ENCODE assay signal across 9 cellular contexts in the genomic region with DNA sequence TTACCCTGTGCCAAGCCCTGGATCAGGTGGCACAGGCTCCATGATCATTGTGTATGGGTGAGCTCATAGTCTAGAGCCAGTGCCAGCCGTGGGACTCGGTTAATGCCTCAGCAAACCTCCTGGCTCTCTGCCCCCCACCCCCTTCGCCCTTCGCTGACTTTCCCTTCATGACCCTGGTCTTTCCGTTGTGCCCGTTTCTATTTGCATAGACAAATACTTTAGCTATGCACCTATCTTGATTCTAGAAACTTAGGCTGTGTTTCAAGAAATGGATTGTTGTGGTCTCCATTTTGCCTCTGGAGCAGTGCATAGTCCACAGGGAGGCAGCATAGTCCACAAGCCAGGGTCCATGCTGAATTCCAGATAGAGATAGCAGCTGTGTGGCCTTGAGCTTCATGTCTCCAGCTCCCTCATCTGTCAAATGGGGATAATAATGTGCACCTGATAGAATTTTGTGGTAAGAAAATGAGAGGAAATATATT. TPM values are rescaled to one million over a fixed set of nuclear protein-coding genes. Genes with fewer than 3 reads are reported as not detected.
DNase-seq lines count a peak whose midpoint lies in the region; FAIRE-seq and TF ChIP-seq lines count a peak whose summit lies in the region.
"Had no signal": no experiment of that assay in that cellular context is flagged by ENCODE, and none has a peak within 500 bp of the region (broad histone marks: within the 10 kb centered on the region; RNA-seq: fewer than 3 reads in every experiment).

No MANE protein-coding gene starts in this region.

- TF ChIP-seq CTCF in CD14-positive monocyte (IDR thresholded peaks at IDR 0.05): peak; percentile 10
- TF ChIP-seq CTCF in HEK293 (tag by site-specific recombination; IDR thresholded peaks at IDR 0.05): 0 out of 2 replicates have a peak, but pooled peaks have one; percentile 36
- peak; percentile 17; the same call in 1 of the 2 replicates for TF ChIP-seq CTCF in RWPE1 (conservative IDR thresholded peaks at IDR 0.05; ENCODE audit: low read depth)
- peak; percentile 52 for TF ChIP-seq CTCF in fibroblast of villous mesenchyme (IDR thresholded peaks at IDR 0.05; ENCODE audit: insufficient read depth, low read depth, low read length)
- TF ChIP-seq CTCF in sigmoid colon (IDR thresholded peaks at IDR 0.05): peak in 2 of 4 experiments; percentile 22 to 23
- TF ChIP-seq CTCF in lower leg skin (IDR thresholded peaks at IDR 0.05): no peak

- H3K9me3 ChIP-seq in HEK293 (ENCODE audit: control insufficient read depth, insufficient read depth, low read depth, low read length) (no peaks in the 10 kb centered on the region), sigmoid colon (no peaks in the 10 kb centered on the region)

- no peak for FAIRE-seq in RCC 7860 (lab: Jason Lieb, UNC)
- FAIRE-seq: endometrium had no signal

- TF ChIP-seq POLR2A in sigmoid colon (IDR thresholded peaks at IDR 0.05) (no peak), lower leg skin (IDR thresholded peaks at IDR 0.05) (no peak)

- H3K27me3 Mint-ChIP-seq in CD14-positive monocyte (ENCODE audit: low read depth in 3 of 3): no peaks in the 10 kb centered on the region

- H3K9me3 Mint-ChIP-seq in CD14-positive monocyte: peaks cover 0 to 5% (median 1%) of the 10 kb centered on the region in 7 donors

- no peak overlapping the region for H3K4me3 ChIP-seq in HEK293 (ENCODE audit: low read depth, low read length)
- H3K4me3 ChIP-seq in fibroblast of villous mesenchyme (ENCODE audit: low read depth, low read length): no peak overlapping the region
- H3K4me3 ChIP-seq in sigmoid colon: no peak overlapping the region
- H3K4me3 ChIP-seq in lower leg skin (ENCODE audit: low read depth, poor library complexity, severe bottlenecking): no peak overlapping the region

- intact Hi-C loops in CD14-positive monocyte (cut with micrococcal nuclease) (no loop called here), sigmoid colon (cut with DNase I) (no loop called here), lower leg skin (cut with DNase I; ENCODE audit: low total_unique reads) (no loop called here)

- H3K27ac Mint-ChIP-seq in CD14-positive monocyte: peak overlapping the region in 1 of 7 donors; percentile 42

- H3K4me3 Mint-ChIP-seq in CD14-positive monocyte: no peak overlapping the region

- H3K4me1 ChIP-seq in HEK293 (ENCODE audit: control insufficient read depth, insufficient read depth, low read length) (peaks cover 7% of the 10 kb centered on the region; the same call in 1 of the 2 replicates), sigmoid colon (peaks cover 0 to 11% (median 8%) of the 10 kb centered on the region in 4 donors)

- H3K36me3 Mint-ChIP-seq in CD14-positive monocyte: no peaks in the 10 kb centered on the region

- POLR2A ChIA-PET in HEK293 (lab: Yijun Ruan, JAX): interaction anchor here (1.3 kb wide), 1 partner anchor 44 kb away, joined by 7 read pairs; the partner anchor contains the start of gene KDM3A
- POLR2A ChIA-PET in RWPE1 (lab: Yijun Ruan, JAX; ENCODE audit: low non-redundant PET): no interaction called here

- H3K27me3 ChIP-seq in sigmoid colon: no peaks in the 10 kb centered on the region

- no peak for TF ChIP-seq EP300 in sigmoid colon (IDR thresholded peaks at IDR 0.05)

- DNase-seq in CD14-positive monocyte (ENCODE audit: low spot score) (no peak), RWPE1 (ENCODE audit: low spot score) (no peak), fibroblast of villous mesenchyme (ENCODE audit: low read depth) (peak; percentile 24), stromal cell of bone marrow (ENCODE audit: low read depth) (peak; percentile 11), sigmoid colon (no peak), lower leg skin (ENCODE audit: low spot score in 2 of 2) (no peak), RCC 7860 (ENCODE audit: low spot score) (no peak)

- H3K4me1 Mint-ChIP-seq in CD14-positive monocyte: peaks cover 10% of the 10 kb centered on the region

- WGBS in sigmoid colon, 2 donors: 83 to 88% methylated on average over 6 of the region's 6 CpGs
- WGBS in lower leg skin, 2 donors: 67 to 84% methylated on average over 6 of the region's 6 CpGs

- H3K36me3 ChIP-seq in HEK293 (ENCODE audit: control insufficient read depth in 2 of 2, insufficient read depth in 1 of 2, low read length in 2 of 2): no peaks in the 10 kb centered on the region
- no peaks in the 10 kb centered on the region for H3K36me3 ChIP-seq in sigmoid colon

- CTCF ChIA-PET in HEK293 (lab: Yijun Ruan, JAX): interaction anchor here (0.6 to 2.0 kb wide), 12 partner anchors 9 to 411 kb away, joined by 3 to 6 read pairs (median 4); partner anchors contain the start of gene KDM3A
- CTCF ChIA-PET in RWPE1 (lab: Yijun Ruan, JAX): interaction anchor here (0.5 to 1.3 kb wide), 5 partner anchors 46 to 230 kb away, joined by 3 to 8 read pairs (median 4); no protein-coding TSS in a partner anchor

- H3K27ac ChIP-seq in HEK293 (ENCODE audit: extremely low read depth, low read depth, low read length): no peak overlapping the region
- no peak overlapping the region for H3K27ac ChIP-seq in RWPE1
- no peak overlapping the region for H3K27ac ChIP-seq in sigmoid colon

TF ChIP-seq in HEK293, 187 proteins besides CTCF, POLR2A, EP300 and RAD21:
- TF ChIP-seq ZBTB6 (tag by site-specific recombination; IDR thresholded peaks at IDR 0.05): peak; percentile 79; the same call in 1 of the 2 replicates
- TF ChIP-seq ZNF654 (tag by site-specific recombination; IDR thresholded peaks at IDR 0.05; ENCODE audit: low read depth): peak; percentile 48
- TF ChIP-seq MYNN (tag by site-specific recombination; IDR thresholded peaks at IDR 0.05; ENCODE audit: borderline replicate concordance): no peak
- TF ChIP-seq ZNF174 (tag by site-specific recombination; IDR thresholded peaks at IDR 0.05): no peak
TF ChIP-seq in HEK293: peak in this region for 2.

RNA-seq across cellular contexts. Expression of gene KDM3A, which starts 44.8 kb away (rescaled TPM):
- polyA plus RNA-seq in CD14-positive monocyte (1 to 10 TPM; 3.3 to 7.4 TPM), sigmoid colon (10 to 100 TPM; 11.3 to 33.6 (median 19.1) TPM)
- total RNA-seq in fibroblast of villous mesenchyme (15.1 and 17.4 TPM in 2 replicates), sigmoid colon (10 to 100 TPM; 31.6 to 61.2 (median 49.8) TPM), lower leg skin (100 to 1,000 TPM in 2 of 4 donors, 10 to 100 TPM in 2; 87.5 to 121 (median 105) TPM)

RNA-seq across cellular contexts. Expression of gene REEP1, which starts 58.9 kb away (rescaled TPM):
- polyA plus RNA-seq in CD14-positive monocyte (not detected), sigmoid colon (1 to 10 TPM in 2 of 3 donors, under 1 TPM in 1; 0.23 to 4.5 (median 1.8) TPM)
- total RNA-seq in fibroblast of villous mesenchyme (under 0.01 TPM in 1 of 2 replicates, not detected in the other), sigmoid colon (10 to 100 TPM; 44.9 to 98.0 (median 70.6) TPM), lower leg skin (1 to 10 TPM in 3 of 4 donors, under 1 TPM in 1; 0.04 to 4.3 (median 2.0) TPM)

Comparison
In these comparisons a context has a peak if more than half of its experiments do, and no peak if none do; other contexts are left out.
1. DNase-seq: peak in fibroblast of villous mesenchyme (single experiment) and stromal cell of bone marrow (single experiment); none in CD14-positive monocyte (single experiment), RWPE1 (single experiment), sigmoid colon (single experiment), lower leg skin (0 of 2) and RCC 7860 (single experiment).
2. CTCF ChIP-seq: peak in CD14-positive monocyte (single experiment), HEK293 (single experiment), RWPE1 (single experiment) and fibroblast of villous mesenchyme (single experiment); none in lower leg skin (0 of 3).
3. RNA of gene REEP1, which starts 58.9 kb away (total RNA-seq): 44.9 to 98.0 TPM in sigmoid colon; 0.04 to 4.3 TPM in lower leg skin and under 0.01 TPM in fibroblast of villous mesenchyme; every median in the first group is over 4 times any median in the second.